ENCODE assay signal across 1 cellular context in the genomic region with DNA sequence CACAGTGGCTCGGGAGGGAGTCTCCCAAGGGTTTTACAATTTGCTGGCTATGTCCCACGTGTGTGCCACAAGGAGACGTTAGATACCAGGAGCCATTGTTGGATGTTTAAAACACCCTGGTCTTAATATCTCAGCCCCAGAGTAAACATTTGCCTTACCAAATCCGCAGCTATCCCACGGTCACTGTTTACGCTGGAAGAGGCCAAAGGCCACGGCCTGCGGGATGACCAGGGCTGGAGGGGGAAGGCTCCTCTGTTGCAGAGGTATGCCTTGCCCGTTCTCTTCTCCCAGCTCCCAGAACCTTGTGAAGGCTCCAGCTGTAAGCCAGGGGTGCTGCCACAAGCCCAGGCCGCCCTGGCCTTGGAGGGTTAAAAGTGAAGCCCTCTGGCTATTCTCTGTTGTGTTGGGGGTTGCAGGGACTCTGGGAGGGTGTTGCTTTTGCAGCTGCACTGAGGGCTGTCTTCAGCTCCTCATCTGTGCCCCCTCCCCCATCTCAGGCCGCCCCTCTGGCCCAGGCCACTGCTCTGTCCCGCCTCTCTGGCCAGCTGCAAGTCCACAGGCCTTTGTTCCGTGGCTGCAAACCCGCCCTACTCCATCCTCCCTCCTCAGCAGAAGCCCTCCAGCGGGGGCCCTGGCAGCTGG.
TF ChIP-seq lines count a peak whose summit lies in the region.

No MANE protein-coding gene starts in this region.

TF ChIP-seq in HepG2, 621 proteins besides CTCF, POLR2A, EP300 and RAD21 (continued from another document and continues in another):
- TF ChIP-seq ZNF703 (CRISPR knock-in tag; IDR thresholded peaks at IDR 0.05; ENCODE audit: borderline replicate concordance) (no peak), JDP2 (CRISPR knock-in tag; IDR thresholded peaks at IDR 0.05; ENCODE audit: borderline replicate concordance) (no peak), TBP (CRISPR knock-in tag; IDR thresholded peaks at IDR 0.05) (no peak), GPN1 (CRISPR knock-in tag; IDR thresholded peaks at IDR 0.05; ENCODE audit: borderline replicate concordance) (no peak), ELF1 (CRISPR knock-in tag; IDR thresholded peaks at IDR 0.05) (no peak), ETV6 (CRISPR knock-in tag; conservative IDR thresholded peaks at IDR 0.05) (no peak), NFKBIZ (CRISPR knock-in tag; IDR thresholded peaks at IDR 0.05) (no peak), NBN (conservative IDR thresholded peaks at IDR 0.05) (no peak), KDM3A (CRISPR knock-in tag; IDR thresholded peaks at IDR 0.05; ENCODE audit: low read depth) (peak; percentile 18; the same call in 1 of the 2 replicates), ZBTB7A (CRISPR knock-in tag; IDR thresholded peaks at IDR 0.05) (no peak), KAT2B (IDR thresholded peaks at IDR 0.05; ENCODE audit: borderline replicate concordance, low read depth, low read length) (no peak), ZNF761 (CRISPR knock-in tag; conservative IDR thresholded peaks at IDR 0.05) (no peak), ZNF816 (CRISPR knock-in tag; IDR thresholded peaks at IDR 0.05; ENCODE audit: borderline replicate concordance) (no peak), MZF1 (CRISPR knock-in tag; IDR thresholded peaks at IDR 0.05; ENCODE audit: borderline replicate concordance) (no peak), HDAC1 (CRISPR knock-in tag; IDR thresholded peaks at IDR 0.05) (peak; percentile 57; the same call in 1 of the 2 replicates), ZNF549 (CRISPR knock-in tag; IDR thresholded peaks at IDR 0.05) (no peak), DPF2 (CRISPR knock-in tag; IDR thresholded peaks at IDR 0.05; ENCODE audit: borderline replicate concordance, low read depth) (0 out of 2 replicates have a peak, but pooled peaks have one; percentile 43), CC2D1A (CRISPR knock-in tag; IDR thresholded peaks at IDR 0.05) (no peak), RFXAP (CRISPR knock-in tag; IDR thresholded peaks at IDR 0.05; ENCODE audit: borderline replicate concordance) (peak; percentile 58; the same call in 1 of the 2 replicates), GTF2F1 (IDR thresholded peaks at IDR 0.05; ENCODE audit: low read length) (no peak), ZNF30 (CRISPR knock-in tag; IDR thresholded peaks at IDR 0.05) (no peak), BORCS8-MEF2B (CRISPR knock-in tag; IDR thresholded peaks at IDR 0.05) (no peak), TARDBP (CRISPR knock-in tag; IDR thresholded peaks at IDR 0.05) (0 out of 2 replicates have a peak, but pooled peaks have one; percentile 44), MAFK (conservative IDR thresholded peaks at IDR 0.05 in 1 of 2, IDR thresholded peaks at IDR 0.05 in 1 of 2; ENCODE audit: low read length in 2 of 2) (no peak), RNF2 (conservative IDR thresholded peaks at IDR 0.05; ENCODE audit: low read depth) (no peak), ZNF143 (CRISPR knock-in tag; IDR thresholded peaks at IDR 0.05) (no peak), ZNF292 (CRISPR knock-in tag; IDR thresholded peaks at IDR 0.05; ENCODE audit: borderline replicate concordance, low read depth) (peak; percentile 17; the same call in 1 of the 2 replicates)
- TF ChIP-seq, protein P1, sequence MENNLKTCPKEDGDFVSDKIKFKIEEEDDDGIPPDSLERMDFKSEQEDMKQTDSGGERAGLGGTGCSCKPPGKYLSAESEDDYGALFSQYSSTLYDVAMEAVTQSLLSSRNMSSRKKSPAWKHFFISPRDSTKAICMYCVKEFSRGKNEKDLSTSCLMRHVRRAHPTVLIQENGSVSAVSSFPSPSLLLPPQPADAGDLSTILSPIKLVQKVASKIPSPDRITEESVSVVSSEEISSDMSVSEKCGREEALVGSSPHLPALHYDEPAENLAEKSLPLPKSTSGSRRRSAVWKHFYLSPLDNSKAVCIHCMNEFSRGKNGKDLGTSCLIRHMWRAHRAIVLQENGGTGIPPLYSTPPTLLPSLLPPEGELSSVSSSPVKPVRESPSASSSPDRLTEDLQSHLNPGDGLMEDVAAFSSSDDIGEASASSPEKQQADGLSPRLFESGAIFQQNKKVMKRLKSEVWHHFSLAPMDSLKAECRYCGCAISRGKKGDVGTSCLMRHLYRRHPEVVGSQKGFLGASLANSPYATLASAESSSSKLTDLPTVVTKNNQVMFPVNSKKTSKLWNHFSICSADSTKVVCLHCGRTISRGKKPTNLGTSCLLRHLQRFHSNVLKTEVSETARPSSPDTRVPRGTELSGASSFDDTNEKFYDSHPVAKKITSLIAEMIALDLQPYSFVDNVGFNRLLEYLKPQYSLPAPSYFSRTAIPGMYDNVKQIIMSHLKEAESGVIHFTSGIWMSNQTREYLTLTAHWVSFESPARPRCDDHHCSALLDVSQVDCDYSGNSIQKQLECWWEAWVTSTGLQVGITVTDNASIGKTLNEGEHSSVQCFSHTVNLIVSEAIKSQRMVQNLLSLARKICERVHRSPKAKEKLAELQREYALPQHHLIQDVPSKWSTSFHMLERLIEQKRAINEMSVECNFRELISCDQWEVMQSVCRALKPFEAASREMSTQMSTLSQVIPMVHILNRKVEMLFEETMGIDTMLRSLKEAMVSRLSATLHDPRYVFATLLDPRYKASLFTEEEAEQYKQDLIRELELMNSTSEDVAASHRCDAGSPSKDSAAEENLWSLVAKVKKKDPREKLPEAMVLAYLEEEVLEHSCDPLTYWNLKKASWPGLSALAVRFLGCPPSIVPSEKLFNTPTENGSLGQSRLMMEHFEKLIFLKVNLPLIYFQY (CRISPR knock-in tag; IDR thresholded peaks at IDR 0.05; ENCODE audit: borderline replicate concordance), result no peak
- TF ChIP-seq, protein P2, sequence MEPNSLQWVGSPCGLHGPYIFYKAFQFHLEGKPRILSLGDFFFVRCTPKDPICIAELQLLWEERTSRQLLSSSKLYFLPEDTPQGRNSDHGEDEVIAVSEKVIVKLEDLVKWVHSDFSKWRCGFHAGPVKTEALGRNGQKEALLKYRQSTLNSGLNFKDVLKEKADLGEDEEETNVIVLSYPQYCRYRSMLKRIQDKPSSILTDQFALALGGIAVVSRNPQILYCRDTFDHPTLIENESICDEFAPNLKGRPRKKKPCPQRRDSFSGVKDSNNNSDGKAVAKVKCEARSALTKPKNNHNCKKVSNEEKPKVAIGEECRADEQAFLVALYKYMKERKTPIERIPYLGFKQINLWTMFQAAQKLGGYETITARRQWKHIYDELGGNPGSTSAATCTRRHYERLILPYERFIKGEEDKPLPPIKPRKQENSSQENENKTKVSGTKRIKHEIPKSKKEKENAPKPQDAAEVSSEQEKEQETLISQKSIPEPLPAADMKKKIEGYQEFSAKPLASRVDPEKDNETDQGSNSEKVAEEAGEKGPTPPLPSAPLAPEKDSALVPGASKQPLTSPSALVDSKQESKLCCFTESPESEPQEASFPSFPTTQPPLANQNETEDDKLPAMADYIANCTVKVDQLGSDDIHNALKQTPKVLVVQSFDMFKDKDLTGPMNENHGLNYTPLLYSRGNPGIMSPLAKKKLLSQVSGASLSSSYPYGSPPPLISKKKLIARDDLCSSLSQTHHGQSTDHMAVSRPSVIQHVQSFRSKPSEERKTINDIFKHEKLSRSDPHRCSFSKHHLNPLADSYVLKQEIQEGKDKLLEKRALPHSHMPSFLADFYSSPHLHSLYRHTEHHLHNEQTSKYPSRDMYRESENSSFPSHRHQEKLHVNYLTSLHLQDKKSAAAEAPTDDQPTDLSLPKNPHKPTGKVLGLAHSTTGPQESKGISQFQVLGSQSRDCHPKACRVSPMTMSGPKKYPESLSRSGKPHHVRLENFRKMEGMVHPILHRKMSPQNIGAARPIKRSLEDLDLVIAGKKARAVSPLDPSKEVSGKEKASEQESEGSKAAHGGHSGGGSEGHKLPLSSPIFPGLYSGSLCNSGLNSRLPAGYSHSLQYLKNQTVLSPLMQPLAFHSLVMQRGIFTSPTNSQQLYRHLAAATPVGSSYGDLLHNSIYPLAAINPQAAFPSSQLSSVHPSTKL (CRISPR knock-in tag; IDR thresholded peaks at IDR 0.05), result peak; percentile 83
- TF ChIP-seq, protein P3, sequence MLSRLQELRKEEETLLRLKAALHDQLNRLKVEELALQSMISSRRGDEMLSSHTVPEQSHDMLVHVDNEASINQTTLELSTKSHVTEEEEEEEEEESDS (CRISPR knock-in tag; IDR thresholded peaks at IDR 0.05; ENCODE audit: borderline replicate concordance), result no peak
- TF ChIP-seq, protein P4, sequence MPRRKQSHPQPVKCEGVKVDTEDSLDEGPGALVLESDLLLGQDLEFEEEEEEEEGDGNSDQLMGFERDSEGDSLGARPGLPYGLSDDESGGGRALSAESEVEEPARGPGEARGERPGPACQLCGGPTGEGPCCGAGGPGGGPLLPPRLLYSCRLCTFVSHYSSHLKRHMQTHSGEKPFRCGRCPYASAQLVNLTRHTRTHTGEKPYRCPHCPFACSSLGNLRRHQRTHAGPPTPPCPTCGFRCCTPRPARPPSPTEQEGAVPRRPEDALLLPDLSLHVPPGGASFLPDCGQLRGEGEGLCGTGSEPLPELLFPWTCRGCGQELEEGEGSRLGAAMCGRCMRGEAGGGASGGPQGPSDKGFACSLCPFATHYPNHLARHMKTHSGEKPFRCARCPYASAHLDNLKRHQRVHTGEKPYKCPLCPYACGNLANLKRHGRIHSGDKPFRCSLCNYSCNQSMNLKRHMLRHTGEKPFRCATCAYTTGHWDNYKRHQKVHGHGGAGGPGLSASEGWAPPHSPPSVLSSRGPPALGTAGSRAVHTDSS (CRISPR knock-in tag; conservative IDR thresholded peaks at IDR 0.05), result no peak
- TF ChIP-seq, protein P5, sequence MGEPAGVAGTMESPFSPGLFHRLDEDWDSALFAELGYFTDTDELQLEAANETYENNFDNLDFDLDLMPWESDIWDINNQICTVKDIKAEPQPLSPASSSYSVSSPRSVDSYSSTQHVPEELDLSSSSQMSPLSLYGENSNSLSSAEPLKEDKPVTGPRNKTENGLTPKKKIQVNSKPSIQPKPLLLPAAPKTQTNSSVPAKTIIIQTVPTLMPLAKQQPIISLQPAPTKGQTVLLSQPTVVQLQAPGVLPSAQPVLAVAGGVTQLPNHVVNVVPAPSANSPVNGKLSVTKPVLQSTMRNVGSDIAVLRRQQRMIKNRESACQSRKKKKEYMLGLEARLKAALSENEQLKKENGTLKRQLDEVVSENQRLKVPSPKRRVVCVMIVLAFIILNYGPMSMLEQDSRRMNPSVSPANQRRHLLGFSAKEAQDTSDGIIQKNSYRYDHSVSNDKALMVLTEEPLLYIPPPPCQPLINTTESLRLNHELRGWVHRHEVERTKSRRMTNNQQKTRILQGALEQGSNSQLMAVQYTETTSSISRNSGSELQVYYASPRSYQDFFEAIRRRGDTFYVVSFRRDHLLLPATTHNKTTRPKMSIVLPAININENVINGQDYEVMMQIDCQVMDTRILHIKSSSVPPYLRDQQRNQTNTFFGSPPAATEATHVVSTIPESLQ (CRISPR knock-in tag; conservative IDR thresholded peaks at IDR 0.05), result no peak
- TF ChIP-seq, protein P6, sequence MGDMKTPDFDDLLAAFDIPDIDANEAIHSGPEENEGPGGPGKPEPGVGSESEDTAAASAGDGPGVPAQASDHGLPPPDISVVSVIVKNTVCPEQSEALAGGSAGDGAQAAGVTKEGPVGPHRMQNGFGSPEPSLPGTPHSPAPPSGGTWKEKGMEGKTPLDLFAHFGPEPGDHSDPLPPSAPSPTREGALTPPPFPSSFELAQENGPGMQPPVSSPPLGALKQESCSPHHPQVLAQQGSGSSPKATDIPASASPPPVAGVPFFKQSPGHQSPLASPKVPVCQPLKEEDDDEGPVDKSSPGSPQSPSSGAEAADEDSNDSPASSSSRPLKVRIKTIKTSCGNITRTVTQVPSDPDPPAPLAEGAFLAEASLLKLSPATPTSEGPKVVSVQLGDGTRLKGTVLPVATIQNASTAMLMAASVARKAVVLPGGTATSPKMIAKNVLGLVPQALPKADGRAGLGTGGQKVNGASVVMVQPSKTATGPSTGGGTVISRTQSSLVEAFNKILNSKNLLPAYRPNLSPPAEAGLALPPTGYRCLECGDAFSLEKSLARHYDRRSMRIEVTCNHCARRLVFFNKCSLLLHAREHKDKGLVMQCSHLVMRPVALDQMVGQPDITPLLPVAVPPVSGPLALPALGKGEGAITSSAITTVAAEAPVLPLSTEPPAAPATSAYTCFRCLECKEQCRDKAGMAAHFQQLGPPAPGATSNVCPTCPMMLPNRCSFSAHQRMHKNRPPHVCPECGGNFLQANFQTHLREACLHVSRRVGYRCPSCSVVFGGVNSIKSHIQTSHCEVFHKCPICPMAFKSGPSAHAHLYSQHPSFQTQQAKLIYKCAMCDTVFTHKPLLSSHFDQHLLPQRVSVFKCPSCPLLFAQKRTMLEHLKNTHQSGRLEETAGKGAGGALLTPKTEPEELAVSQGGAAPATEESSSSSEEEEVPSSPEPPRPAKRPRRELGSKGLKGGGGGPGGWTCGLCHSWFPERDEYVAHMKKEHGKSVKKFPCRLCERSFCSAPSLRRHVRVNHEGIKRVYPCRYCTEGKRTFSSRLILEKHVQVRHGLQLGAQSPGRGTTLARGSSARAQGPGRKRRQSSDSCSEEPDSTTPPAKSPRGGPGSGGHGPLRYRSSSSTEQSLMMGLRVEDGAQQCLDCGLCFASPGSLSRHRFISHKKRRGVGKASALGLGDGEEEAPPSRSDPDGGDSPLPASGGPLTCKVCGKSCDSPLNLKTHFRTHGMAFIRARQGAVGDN (CRISPR knock-in tag; IDR thresholded peaks at IDR 0.05), result peak; percentile 72
- TF ChIP-seq, protein P7, sequence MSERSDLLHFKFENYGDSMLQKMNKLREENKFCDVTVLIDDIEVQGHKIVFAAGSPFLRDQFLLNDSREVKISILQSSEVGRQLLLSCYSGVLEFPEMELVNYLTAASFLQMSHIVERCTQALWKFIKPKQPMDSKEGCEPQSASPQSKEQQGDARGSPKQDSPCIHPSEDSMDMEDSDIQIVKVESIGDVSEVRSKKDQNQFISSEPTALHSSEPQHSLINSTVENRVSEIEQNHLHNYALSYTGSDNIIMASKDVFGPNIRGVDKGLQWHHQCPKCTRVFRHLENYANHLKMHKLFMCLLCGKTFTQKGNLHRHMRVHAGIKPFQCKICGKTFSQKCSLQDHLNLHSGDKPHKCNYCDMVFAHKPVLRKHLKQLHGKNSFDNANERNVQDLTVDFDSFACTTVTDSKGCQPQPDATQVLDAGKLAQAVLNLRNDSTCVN (CRISPR knock-in tag; IDR thresholded peaks at IDR 0.05; ENCODE audit: borderline replicate concordance), result no peak; the same call in 1 of the 2 replicates
- TF ChIP-seq, protein P8, sequence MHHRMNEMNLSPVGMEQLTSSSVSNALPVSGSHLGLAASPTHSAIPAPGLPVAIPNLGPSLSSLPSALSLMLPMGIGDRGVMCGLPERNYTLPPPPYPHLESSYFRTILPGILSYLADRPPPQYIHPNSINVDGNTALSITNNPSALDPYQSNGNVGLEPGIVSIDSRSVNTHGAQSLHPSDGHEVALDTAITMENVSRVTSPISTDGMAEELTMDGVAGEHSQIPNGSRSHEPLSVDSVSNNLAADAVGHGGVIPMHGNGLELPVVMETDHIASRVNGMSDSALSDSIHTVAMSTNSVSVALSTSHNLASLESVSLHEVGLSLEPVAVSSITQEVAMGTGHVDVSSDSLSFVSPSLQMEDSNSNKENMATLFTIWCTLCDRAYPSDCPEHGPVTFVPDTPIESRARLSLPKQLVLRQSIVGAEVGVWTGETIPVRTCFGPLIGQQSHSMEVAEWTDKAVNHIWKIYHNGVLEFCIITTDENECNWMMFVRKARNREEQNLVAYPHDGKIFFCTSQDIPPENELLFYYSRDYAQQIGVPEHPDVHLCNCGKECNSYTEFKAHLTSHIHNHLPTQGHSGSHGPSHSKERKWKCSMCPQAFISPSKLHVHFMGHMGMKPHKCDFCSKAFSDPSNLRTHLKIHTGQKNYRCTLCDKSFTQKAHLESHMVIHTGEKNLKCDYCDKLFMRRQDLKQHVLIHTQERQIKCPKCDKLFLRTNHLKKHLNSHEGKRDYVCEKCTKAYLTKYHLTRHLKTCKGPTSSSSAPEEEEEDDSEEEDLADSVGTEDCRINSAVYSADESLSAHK (CRISPR knock-in tag; IDR thresholded peaks at IDR 0.05; ENCODE audit: borderline replicate concordance), result no peak
